1 cellular context compared by ENCODE assay signal in the genomic region with DNA sequence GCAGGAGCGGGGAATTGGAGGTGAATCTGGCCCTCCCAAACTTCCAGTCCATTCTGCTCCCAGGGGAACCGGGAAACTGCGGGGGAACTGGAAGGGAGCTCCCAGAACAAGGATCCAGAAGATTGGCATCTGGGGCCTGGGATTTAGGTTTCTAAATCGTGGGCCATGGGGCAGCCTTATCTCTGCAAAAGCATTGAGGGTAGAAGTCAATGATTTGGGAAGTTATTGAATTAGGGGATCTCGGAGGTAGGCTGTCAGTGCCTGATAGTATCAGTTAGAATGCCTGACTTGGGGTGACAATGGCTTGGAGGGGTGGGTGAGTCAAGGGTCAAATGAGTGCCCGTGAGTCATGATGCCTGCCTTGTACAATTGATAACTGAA.
TF ChIP-seq lines count a peak whose summit lies in the region.

No MANE protein-coding gene starts in this region.

TF ChIP-seq in GM23338, 12 proteins besides CTCF, POLR2A, EP300 and RAD21 (continued from another document):
- TF ChIP-seq, protein P1, sequence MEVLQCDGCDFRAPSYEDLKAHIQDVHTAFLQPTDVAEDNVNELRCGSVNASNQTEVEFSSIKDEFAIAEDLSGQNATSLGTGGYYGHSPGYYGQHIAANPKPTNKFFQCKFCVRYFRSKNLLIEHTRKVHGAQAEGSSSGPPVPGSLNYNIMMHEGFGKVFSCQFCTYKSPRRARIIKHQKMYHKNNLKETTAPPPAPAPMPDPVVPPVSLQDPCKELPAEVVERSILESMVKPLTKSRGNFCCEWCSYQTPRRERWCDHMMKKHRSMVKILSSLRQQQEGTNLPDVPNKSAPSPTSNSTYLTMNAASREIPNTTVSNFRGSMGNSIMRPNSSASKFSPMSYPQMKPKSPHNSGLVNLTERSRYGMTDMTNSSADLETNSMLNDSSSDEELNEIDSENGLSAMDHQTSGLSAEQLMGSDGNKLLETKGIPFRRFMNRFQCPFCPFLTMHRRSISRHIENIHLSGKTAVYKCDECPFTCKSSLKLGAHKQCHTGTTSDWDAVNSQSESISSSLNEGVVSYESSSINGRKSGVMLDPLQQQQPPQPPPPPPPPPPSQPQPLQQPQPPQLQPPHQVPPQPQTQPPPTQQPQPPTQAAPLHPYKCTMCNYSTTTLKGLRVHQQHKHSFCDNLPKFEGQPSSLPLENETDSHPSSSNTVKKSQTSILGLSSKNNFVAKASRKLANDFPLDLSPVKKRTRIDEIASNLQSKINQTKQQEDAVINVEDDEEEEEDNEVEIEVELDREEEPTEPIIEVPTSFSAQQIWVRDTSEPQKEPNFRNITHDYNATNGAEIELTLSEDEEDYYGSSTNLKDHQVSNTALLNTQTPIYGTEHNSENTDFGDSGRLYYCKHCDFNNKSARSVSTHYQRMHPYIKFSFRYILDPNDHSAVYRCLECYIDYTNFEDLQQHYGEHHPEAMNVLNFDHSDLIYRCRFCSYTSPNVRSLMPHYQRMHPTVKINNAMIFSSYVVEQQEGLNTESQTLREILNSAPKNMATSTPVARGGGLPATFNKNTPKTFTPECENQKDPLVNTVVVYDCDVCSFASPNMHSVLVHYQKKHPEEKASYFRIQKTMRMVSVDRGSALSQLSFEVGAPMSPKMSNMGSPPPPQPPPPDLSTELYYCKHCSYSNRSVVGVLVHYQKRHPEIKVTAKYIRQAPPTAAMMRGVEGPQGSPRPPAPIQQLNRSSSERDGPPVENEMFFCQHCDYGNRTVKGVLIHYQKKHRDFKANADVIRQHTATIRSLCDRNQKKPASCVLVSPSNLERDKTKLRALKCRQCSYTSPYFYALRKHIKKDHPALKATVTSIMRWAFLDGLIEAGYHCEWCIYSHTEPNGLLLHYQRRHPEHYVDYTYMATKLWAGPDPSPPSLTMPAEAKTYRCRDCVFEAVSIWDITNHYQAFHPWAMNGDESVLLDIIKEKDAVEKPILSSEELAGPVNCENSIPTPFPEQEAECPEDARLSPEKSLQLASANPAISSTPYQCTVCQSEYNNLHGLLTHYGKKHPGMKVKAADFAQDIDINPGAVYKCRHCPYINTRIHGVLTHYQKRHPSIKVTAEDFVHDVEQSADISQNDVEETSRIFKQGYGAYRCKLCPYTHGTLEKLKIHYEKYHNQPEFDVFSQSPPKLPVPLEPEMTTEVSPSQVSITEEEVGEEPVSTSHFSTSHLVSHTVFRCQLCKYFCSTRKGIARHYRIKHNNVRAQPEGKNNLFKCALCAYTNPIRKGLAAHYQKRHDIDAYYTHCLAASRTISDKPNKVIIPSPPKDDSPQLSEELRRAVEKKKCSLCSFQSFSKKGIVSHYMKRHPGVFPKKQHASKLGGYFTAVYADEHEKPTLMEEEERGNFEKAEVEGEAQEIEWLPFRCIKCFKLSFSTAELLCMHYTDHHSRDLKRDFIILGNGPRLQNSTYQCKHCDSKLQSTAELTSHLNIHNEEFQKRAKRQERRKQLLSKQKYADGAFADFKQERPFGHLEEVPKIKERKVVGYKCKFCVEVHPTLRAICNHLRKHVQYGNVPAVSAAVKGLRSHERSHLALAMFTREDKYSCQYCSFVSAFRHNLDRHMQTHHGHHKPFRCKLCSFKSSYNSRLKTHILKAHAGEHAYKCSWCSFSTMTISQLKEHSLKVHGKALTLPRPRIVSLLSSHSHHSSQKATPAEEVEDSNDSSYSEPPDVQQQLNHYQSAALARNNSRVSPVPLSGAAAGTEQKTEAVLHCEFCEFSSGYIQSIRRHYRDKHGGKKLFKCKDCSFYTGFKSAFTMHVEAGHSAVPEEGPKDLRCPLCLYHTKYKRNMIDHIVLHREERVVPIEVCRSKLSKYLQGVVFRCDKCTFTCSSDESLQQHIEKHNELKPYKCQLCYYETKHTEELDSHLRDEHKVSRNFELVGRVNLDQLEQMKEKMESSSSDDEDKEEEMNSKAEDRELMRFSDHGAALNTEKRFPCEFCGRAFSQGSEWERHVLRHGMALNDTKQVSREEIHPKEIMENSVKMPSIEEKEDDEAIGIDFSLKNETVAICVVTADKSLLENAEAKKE (CRISPR knock-in tag; IDR thresholded peaks at IDR 0.05): no peak
- TF ChIP-seq, protein P2, sequence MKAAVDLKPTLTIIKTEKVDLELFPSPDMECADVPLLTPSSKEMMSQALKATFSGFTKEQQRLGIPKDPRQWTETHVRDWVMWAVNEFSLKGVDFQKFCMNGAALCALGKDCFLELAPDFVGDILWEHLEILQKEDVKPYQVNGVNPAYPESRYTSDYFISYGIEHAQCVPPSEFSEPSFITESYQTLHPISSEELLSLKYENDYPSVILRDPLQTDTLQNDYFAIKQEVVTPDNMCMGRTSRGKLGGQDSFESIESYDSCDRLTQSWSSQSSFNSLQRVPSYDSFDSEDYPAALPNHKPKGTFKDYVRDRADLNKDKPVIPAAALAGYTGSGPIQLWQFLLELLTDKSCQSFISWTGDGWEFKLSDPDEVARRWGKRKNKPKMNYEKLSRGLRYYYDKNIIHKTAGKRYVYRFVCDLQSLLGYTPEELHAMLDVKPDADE (IDR thresholded peaks at IDR 0.05): no peak
- TF ChIP-seq STAT1 (IDR thresholded peaks at IDR 0.05; ENCODE audit: unreplicated experiment) (no peak), POLR2AphosphoS5 (IDR thresholded peaks at IDR 0.05; ENCODE audit: low read depth) (no peak), ZNF331 (CRISPR knock-in tag; IDR thresholded peaks at IDR 0.05; ENCODE audit: low read depth) (no peak), EZH2 (IDR thresholded peaks at IDR 0.05; ENCODE audit: low read depth, unreplicated experiment) (no peak)
